In genomic region chr1:243748227-243748626, GRCh38 we compare ENCODE assay signal across 17 cellular contexts.
"Had no signal": no experiment of that assay in that cellular context is flagged by ENCODE, and none has a peak within 500 bp of the region (broad histone marks: within the 10 kb centered on the region; RNA-seq: fewer than 3 reads in every experiment).

No MANE protein-coding gene starts in this region.

- H3K36me3 Mint-ChIP-seq: activated naive CD4-positive, alpha-beta T cell treated with anti-CD3 and anti-CD28 coated beads, Interleukin-2, amount 10 ng/mL, durations not matched to agents 7 days and 5 days; activated naive CD8-positive, alpha-beta T cell treated with anti-CD3 and anti-CD28 coated beads, Interleukin-2, amount 10 ng/mL, durations not matched to agents 7 days and 5 days had no signal

- H3K27ac Mint-ChIP-seq: activated CD8-positive, alpha-beta T cell treated with anti-CD3 and anti-CD28 coated beads for 36 hours; activated naive CD4-positive, alpha-beta T cell treated with anti-CD3 and anti-CD28 coated beads, Interleukin-2, amount 10 ng/mL, durations not matched to agents 7 days and 5 days; activated naive CD8-positive, alpha-beta T cell treated with anti-CD3 and anti-CD28 coated beads, Interleukin-2, amount 10 ng/mL, durations not matched to agents 7 days and 5 days; activated T-cell treated with anti-CD3 and anti-CD28 coated beads, Interleukin-2, amount 50 U/mL, for 72 hours; activated T-helper 2 cell treated with anti-CD3 and anti-CD28 coated beads, Interferon-gamma antibody, Interleukin-2, Interleukin-4, amounts not matched to agents 10 μg/mL and 5 μg/mL and 100 μg/mL, durations not matched to agents 14 hours and 24 hours and 36 hours had no signal

- H3K27me3 Mint-ChIP-seq: activated CD8-positive, alpha-beta T cell treated with anti-CD3 and anti-CD28 coated beads for 36 hours; activated naive CD4-positive, alpha-beta T cell treated with anti-CD3 and anti-CD28 coated beads, Interleukin-2, amount 10 ng/mL, durations not matched to agents 7 days and 5 days; activated naive CD8-positive, alpha-beta T cell treated with anti-CD3 and anti-CD28 coated beads, Interleukin-2, amount 10 ng/mL, durations not matched to agents 7 days and 5 days had no signal

- H3K9ac ChIP-seq: KMS-11, SK-N-SH had no signal

- H3K9me3 ChIP-seq: adrenal gland, breast epithelium, MG63, Peyer's patch, SJCRH30 had no signal

- H3K4me1 ChIP-seq: breast epithelium, Peyer's patch, SJCRH30 had no signal

- H3K9me3 Mint-ChIP-seq: activated CD8-positive, alpha-beta T cell treated with anti-CD3 and anti-CD28 coated beads for 36 hours; activated naive CD4-positive, alpha-beta T cell treated with anti-CD3 and anti-CD28 coated beads, Interleukin-2, amount 10 ng/mL, durations not matched to agents 7 days and 5 days; activated naive CD8-positive, alpha-beta T cell treated with anti-CD3 and anti-CD28 coated beads, Interleukin-2, amount 10 ng/mL, durations not matched to agents 7 days and 5 days; activated T-cell treated with anti-CD3 and anti-CD28 coated beads, Interleukin-2, amount 50 U/mL, for 72 hours; activated T-helper 2 cell treated with anti-CD3 and anti-CD28 coated beads, Interferon-gamma antibody, Interleukin-2, Interleukin-4, amounts not matched to agents 10 μg/mL and 5 μg/mL and 100 μg/mL, durations not matched to agents 14 hours and 24 hours and 36 hours had no signal

- H3K4me2 ChIP-seq: KMS-11, SK-N-SH had no signal

- H3K36me3 ChIP-seq: adrenal gland, breast epithelium, MG63, Peyer's patch, SJCRH30 had no signal

- H3K27ac ChIP-seq: adrenal gland, breast epithelium, KMS-11, Peyer's patch, RWPE1, SJCRH30 had no signal

- H3K4me3 ChIP-seq: adrenal gland, breast epithelium, MG63, Peyer's patch, SJCRH30 had no signal

- H3K27me3 ChIP-seq: adrenal gland, breast epithelium, MG63, Peyer's patch, SJCRH30 had no signal

- DNase-seq: activated CD8-positive, alpha-beta memory T cell treated with anti-CD3 and anti-CD28 coated beads, Interleukin-2, amount 50 U/mL, for 4 hours; activated gamma-delta T cell treated with Interleukin-2 at 50 U/mL for 16 hours; activated naive CD4-positive, alpha-beta T cell treated with anti-CD3 and anti-CD28 coated beads, Interleukin-2, amount 10 ng/mL, durations not matched to agents 7 days and 5 days; activated naive CD8-positive, alpha-beta T cell treated with anti-CD3 and anti-CD28 coated beads, Interleukin-2, amount 10 ng/mL, durations not matched to agents 7 days and 5 days; MG63; NK-92 treated with Interleukin-12 subunit alpha and Interleukin-12 subunit beta, amount 100 ng/mL, for 24 hours; Peyer's patch; Right ventricle myocardium superior had no signal

- H3K4me3 Mint-ChIP-seq: activated CD8-positive, alpha-beta T cell treated with anti-CD3 and anti-CD28 coated beads for 36 hours; activated naive CD4-positive, alpha-beta T cell treated with anti-CD3 and anti-CD28 coated beads, Interleukin-2, amount 10 ng/mL, durations not matched to agents 7 days and 5 days; activated naive CD8-positive, alpha-beta T cell treated with anti-CD3 and anti-CD28 coated beads, Interleukin-2, amount 10 ng/mL, durations not matched to agents 7 days and 5 days; activated T-cell treated with anti-CD3 and anti-CD28 coated beads, Interleukin-2, amount 50 U/mL, for 72 hours had no signal
